Comparison of ENCODE assay signal across 8 cellular contexts in the genomic region with DNA sequence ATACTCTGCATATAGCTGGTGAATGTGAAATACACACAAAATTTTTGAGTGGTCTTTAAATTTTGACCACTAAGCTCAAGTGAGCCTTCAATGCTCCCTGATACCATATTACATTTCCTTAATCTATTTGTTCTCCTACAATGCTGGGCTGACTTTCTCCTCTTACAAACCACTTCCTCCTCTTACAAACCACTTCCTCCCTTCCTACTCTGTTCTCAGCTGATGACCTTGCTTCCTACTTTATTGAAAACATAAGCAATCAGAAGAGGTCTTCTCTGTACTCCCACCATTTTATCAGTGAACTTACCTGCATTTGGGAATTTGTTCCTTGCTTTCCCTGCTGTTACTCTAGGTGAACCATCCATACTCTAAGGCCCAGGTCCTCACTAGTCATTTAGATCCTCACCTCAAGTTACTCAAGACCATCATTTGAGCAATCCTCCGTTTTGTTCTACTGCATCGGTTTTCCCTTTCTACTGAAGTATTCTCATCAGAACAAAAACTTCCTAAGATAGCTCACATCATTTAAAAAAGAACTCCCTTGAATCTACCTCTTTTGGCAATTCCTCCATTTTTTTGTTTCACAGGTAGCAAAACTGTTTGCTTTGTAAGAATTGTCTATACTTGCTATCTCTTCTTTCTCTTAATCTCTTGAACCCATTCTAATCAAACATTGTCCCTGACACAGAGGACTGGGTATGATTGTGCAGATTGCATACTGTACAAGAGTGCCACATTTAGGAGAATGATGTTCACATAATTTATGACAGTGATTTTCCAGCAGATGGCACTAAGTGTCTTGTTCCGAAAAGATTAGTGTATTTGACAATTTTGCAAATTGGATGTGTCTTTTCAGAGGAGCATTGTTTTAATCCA.
DNase-seq lines count a peak whose midpoint lies in the region; ATAC-seq and TF ChIP-seq lines count a peak whose summit lies in the region.

No MANE protein-coding gene starts in this region.

- H3K4me3 ChIP-seq in PC-3 (ENCODE audit: low read length) = 0 out of 2 replicates have a peak overlapping the region, but pooled peaks have one; percentile 29

- DNase-seq in NCI-H1092 treated with DMSO at 0.1 percent for 48 hours (lab: John Stamatoyannopoulos, UW) (peak; percentile 9), NCI-H1092 (lab: John Stamatoyannopoulos, UW) (no peak), PC-3 (peak; percentile 76), cerebellum (ENCODE audit: low spot score) (peak; percentile 35), lung microvascular endothelial cell (ENCODE audit: low read depth in 2 of 2) (peak; percentile 71 to 74)

- ATAC-seq in HG03066 (IDR thresholded peaks at IDR 0.05; ENCODE audit: low read depth, unreplicated experiment) (peak; percentile 62), PC-3 (peak; percentile 56), HG03571 (IDR thresholded peaks at IDR 0.05; ENCODE audit: unreplicated experiment) (no peak), HG02973 (IDR thresholded peaks at IDR 0.05; ENCODE audit: unreplicated experiment) (no peak)

- peak overlapping the region; percentile 64 for H3K4me2 ChIP-seq in PC-3 (ENCODE audit: low read length)

- BruUV-seq in PC-3 (replicated peaks; lab: Mats Ljungman, UMichigan) = no TSS peak

- no peaks in the 10 kb centered on the region for H3K9me3 ChIP-seq in PC-3 (ENCODE audit: low read length)

- H2AFZ ChIP-seq in PC-3 (ENCODE audit: low read length) = no peak overlapping the region

- peaks cover 5% of the 10 kb centered on the region for H3F3A ChIP-seq in PC-3 (ENCODE audit: low read length, unreplicated experiment)

- H3K9me2 ChIP-seq in PC-3 (replicated peaks; ENCODE audit: low read length) = no peaks in the 10 kb centered on the region

- H3K36me3 ChIP-seq in PC-3 (ENCODE audit: low read depth, low read length) = no peaks in the 10 kb centered on the region

- H3K79me2 ChIP-seq in PC-3 (ENCODE audit: low read length) = no peaks in the 10 kb centered on the region

- POLR2A ChIA-PET in PC-3 (lab: Charles Lee; ENCODE audit: unreplicated experiment) = no interaction called here

- peaks cover 45% of the 10 kb centered on the region for H3K4me1 ChIP-seq in PC-3 (ENCODE audit: insufficient read depth, low read length)

- no peaks in the 10 kb centered on the region for H3K27me3 ChIP-seq in PC-3 (ENCODE audit: low read length)

- CTCF ChIA-PET in PC-3 (lab: Charles Lee) = interaction anchor here (0.5 to 2.4 kb wide), 4 partner anchors 65 to 356 kb away, joined by 3 to 33 read pairs (median 4); no protein-coding TSS in a partner anchor

- no peaks in the 10 kb centered on the region for H4K20me1 ChIP-seq in PC-3 (ENCODE audit: low read length)

- TF ChIP-seq CTCF in PC-3 (conservative IDR thresholded peaks at IDR 0.05; ENCODE audit: low read depth, low read length) = peak; percentile 86

- peak overlapping the region; percentile 83 for H3K27ac ChIP-seq in PC-3 (ENCODE audit: low read length)

- H3K9ac ChIP-seq in PC-3 (ENCODE audit: low read length) = no peak overlapping the region

- intact Hi-C loops in PC-3 (cut with micrococcal nuclease) = loop anchor here (1.0 to 10.0 kb wide), 9 partner anchors 25 to 407 kb away; a partner anchor contains a TSS

Comparison
In these comparisons a context has a peak if more than half of its experiments do, and no peak if none do; other contexts are left out.
1. ATAC-seq: peak in HG03066 (single experiment) and PC-3 (single experiment); none in HG03571 (single experiment) and HG02973 (single experiment).